ENCODE assay signal across 15 cellular contexts in the genomic region with DNA sequence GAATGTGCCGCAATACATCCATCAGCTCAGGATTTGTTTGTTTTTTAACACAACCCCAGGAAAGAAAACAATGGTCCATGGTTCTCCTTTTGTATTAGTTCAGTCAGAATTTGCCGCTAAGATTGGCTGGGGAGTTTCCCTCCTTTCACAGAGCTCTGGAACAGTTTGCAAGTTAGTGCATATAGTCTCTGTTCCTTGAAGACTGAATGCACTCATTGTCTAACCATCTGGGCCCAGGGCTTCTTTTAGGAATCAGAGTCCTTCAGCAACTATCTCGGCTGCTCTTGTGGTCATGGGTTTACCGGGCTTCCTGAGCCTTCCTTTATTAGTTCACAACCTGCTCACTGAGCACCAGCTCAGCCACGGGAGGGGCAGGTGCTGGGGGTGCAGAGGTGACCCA.
"Had no signal": no experiment of that assay in that cellular context is flagged by ENCODE, and none has a peak within 500 bp of the region (broad histone marks: within the 10 kb centered on the region; RNA-seq: fewer than 3 reads in every experiment).

No MANE protein-coding gene starts in this region.

- H3K9me3 Mint-ChIP-seq: activated naive CD8-positive, alpha-beta T cell treated with anti-CD3 and anti-CD28 coated beads for 36 hours; activated T-cell treated with anti-CD3 and anti-CD28 coated beads, Interleukin-2, amount 50 U/mL, for 72 hours; nephron progenitor cell; type B pancreatic cell had no signal

- DNase-seq: activated CD4-positive, alpha-beta T cell treated with anti-CD3 and anti-CD28 coated beads, Interleukin-2, amount 50 U/mL, for 48 hours; activated CD4-positive, CD25-positive, alpha-beta regulatory T cell treated with anti-CD3 and anti-CD28 coated beads, Interleukin-2, amount 50 U/mL, for 72 hours; activated naive CD8-positive, alpha-beta T cell treated with anti-CD3 and anti-CD28 coated beads for 36 hours; activated T-cell treated with anti-CD3 and anti-CD28 coated beads, Interleukin-2, amount 50 U/mL, for 72 hours; amygdala; body of pancreas; caudate nucleus; effector CD4-positive, alpha-beta T cell; foreskin fibroblast; nephron progenitor cell; SJCRH30; SW 1271; T-helper 9 cell had no signal

- H3K4me3 Mint-ChIP-seq: activated naive CD8-positive, alpha-beta T cell treated with anti-CD3 and anti-CD28 coated beads for 36 hours; activated T-cell treated with anti-CD3 and anti-CD28 coated beads, Interleukin-2, amount 50 U/mL, for 72 hours; nephron progenitor cell; type B pancreatic cell had no signal

- ATAC-seq: activated T-cell treated with anti-CD3 and anti-CD28 coated beads, Interleukin-2, amount 50 U/mL, for 72 hours; body of pancreas; right lobe of liver had no signal

- H3K27ac Mint-ChIP-seq: activated naive CD8-positive, alpha-beta T cell treated with anti-CD3 and anti-CD28 coated beads for 36 hours; activated T-cell treated with anti-CD3 and anti-CD28 coated beads, Interleukin-2, amount 50 U/mL, for 72 hours; type B pancreatic cell had no signal

- H3K27me3 Mint-ChIP-seq: activated naive CD8-positive, alpha-beta T cell treated with anti-CD3 and anti-CD28 coated beads for 36 hours; type B pancreatic cell had no signal
